In the genomic region with DNA sequence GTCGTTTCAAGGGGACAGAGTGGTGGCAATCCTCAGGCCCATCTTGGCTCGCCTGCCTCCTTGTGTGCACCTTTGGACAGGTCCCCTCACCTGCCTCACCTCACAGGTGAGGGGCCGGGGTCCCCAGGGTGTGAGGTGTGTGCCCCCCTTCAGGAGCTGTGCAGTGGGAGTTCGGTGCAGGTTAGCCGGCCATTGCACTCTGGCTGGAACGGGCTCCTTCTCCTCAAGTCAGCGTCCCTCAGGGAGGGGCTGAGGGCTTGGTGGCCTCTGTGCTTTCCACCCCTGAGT, we compare ENCODE assay signal across 21 cellular contexts.
"Had no signal": no experiment of that assay in that cellular context is flagged by ENCODE, and none has a peak within 500 bp of the region (broad histone marks: within the 10 kb centered on the region; RNA-seq: fewer than 3 reads in every experiment).

No MANE protein-coding gene starts in this region.

- H3K27me3 ChIP-seq: dorsolateral prefrontal cortex, left lung, ovary, tibial artery had no signal

- H3K27ac ChIP-seq: epithelial cell of prostate, tibial artery had no signal

- H3K9me3 ChIP-seq: left lung, ovary, tibial artery had no signal

- H3K36me3 ChIP-seq: left lung, ovary had no signal

- ATAC-seq: naive thymus-derived CD4-positive, alpha-beta T cell; SK-N-SH treated with all-trans-retinoic acid at 6 μM for 48 hours; stimulated activated memory B cell treated with anti-CD40 and anti-IgM and Interleukin-4, amounts not matched to agents 10 μg/mL and 1 μg/mL and 100 μg/mL, for 72 hours; T-cell had no signal

- H3K4me3 ChIP-seq: dorsolateral prefrontal cortex, left lung, ovary, tibial artery had no signal

- FAIRE-seq: colon, frontal cortex, kidney had no signal

- DNase-seq: activated B cell treated with CpG ODN at 0.5 μM for 24 hours; activated CD4-positive, alpha-beta memory T cell treated with anti-CD3 and anti-CD28 coated beads for 36 hours; activated CD4-positive, alpha-beta T cell treated with anti-CD3 and anti-CD28 coated beads for 4 hours; activated T-cell treated with anti-CD3 and anti-CD28 coated beads for 4 hours; caudate nucleus; endodermal cell; head of caudate nucleus; mesendoderm; naive thymus-derived CD4-positive, alpha-beta T cell; stimulated activated CD4-positive, alpha-beta T cell treated with anti-CD3 and anti-CD28 coated beads, Interleukin-4, amount 100 ng/mL, for 4 hours; T-cell had no signal
